Comparison of ENCODE assay signal across 34 cellular contexts in genomic region chr20:23456416-23456815, GRCh38. TPM values are rescaled to one million over a fixed set of nuclear protein-coding genes. Genes with fewer than 3 reads are reported as not detected.
DNase-seq lines count a peak whose midpoint lies in the region; ATAC-seq and TF ChIP-seq lines count a peak whose summit lies in the region.
"Had no signal": no experiment of that assay in that cellular context is flagged by ENCODE, and none has a peak within 500 bp of the region (broad histone marks: within the 10 kb centered on the region; RNA-seq: fewer than 3 reads in every experiment).

No MANE protein-coding gene starts in this region.

- peak overlapping the region; percentile 12; the same call in 1 of the 2 replicates for H3K4me3 ChIP-seq in BLaER1
- no peak overlapping the region for H3K4me3 ChIP-seq in CD8-positive, alpha-beta T cell (ENCODE audit: low read depth, low read length)
- H3K4me3 ChIP-seq: breast epithelium, gastrocnemius medialis, lung, suprapubic skin, upper lobe of right lung had no signal

- TF ChIP-seq CTCF in CD8-positive, alpha-beta T cell (IDR thresholded peaks at IDR 0.05): no peak

- ATAC-seq in CD8-positive, alpha-beta T cell: peak; percentile 84
- peak; percentile 89 for ATAC-seq in effector memory CD8-positive, alpha-beta T cell (replicated peaks)
- ATAC-seq: gastrocnemius medialis; HepG2; stimulated activated memory B cell treated with anti-CD40 and anti-IgM and Interleukin-4, amounts not matched to agents 10 μg/mL and 1 μg/mL and 100 μg/mL, for 72 hours; upper lobe of right lung had no signal

- no peaks in the 10 kb centered on the region for H4K20me1 ChIP-seq in BLaER1

- DNase-seq in CD8-positive, alpha-beta T cell: peak in 3 of 7 experiments; percentile 30 to 54 (median 35)
- DNase-seq in NCI-H2081 treated with DMSO at 0.1 percent for 48 hours (lab: John Stamatoyannopoulos, UW): peak; percentile 4
- peak; percentile 27 to 47 (median 36) for DNase-seq in effector memory CD8-positive, alpha-beta T cell
- DNase-seq in epidermal melanocyte (ENCODE audit: insufficient read length, low spot score): no peak
- DNase-seq in DMS79 treated with DMSO at 0.1 percent for 48 hours (lab: John Stamatoyannopoulos, UW): no peak
- DNase-seq in HT-29 (ENCODE audit: low spot score): no peak
- DNase-seq in stimulated activated naive CD4-positive, alpha-beta T cell (lab: John Stamatoyannopoulos, UW): no peak
- DNase-seq: activated CD4-positive, alpha-beta memory T cell treated with anti-CD3 and anti-CD28 coated beads, Interleukin-2, amount 10 ng/mL, durations not matched to agents 7 days and 5 days; activated CD4-positive, CD25-positive, alpha-beta regulatory T cell treated with anti-CD3 and anti-CD28 coated beads, Interleukin-2, amount 50 U/mL, for 72 hours; activated naive CD4-positive, alpha-beta T cell treated with anti-CD3 and anti-CD28 coated beads, Interleukin-2, amount 50 U/mL, for 16 hours; activated T-cell treated with anti-CD3 and anti-CD28 coated beads for 4 hours; Calu3; gastrocnemius medialis; H9; MV-4-11; NCI-H1436; NCI-H226; NCI-H774; nephron progenitor cell; T-helper 1 cell; upper lobe of right lung had no signal

- CTCF ChIA-PET in CD8-positive, alpha-beta T cell (lab: Charles Lee): interaction anchor here (2.5 kb wide), 1 partner anchor 12 kb away, joined by 8 read pairs; no protein-coding TSS in a partner anchor

- H3K27me3 Mint-ChIP-seq in CD8-positive, alpha-beta T cell (ENCODE audit: low read depth): no peaks in the 10 kb centered on the region
- no peaks in the 10 kb centered on the region for H3K27me3 Mint-ChIP-seq in effector memory CD8-positive, alpha-beta T cell

- H3K9ac ChIP-seq in BLaER1: peak overlapping the region; percentile 10; the same call in 1 of the 2 replicates

- no peaks in the 10 kb centered on the region for H3K9me3 ChIP-seq in BLaER1
- no peaks in the 10 kb centered on the region for H3K9me3 ChIP-seq in CD8-positive, alpha-beta T cell (ENCODE audit: low read length)
- H3K9me3 ChIP-seq: breast epithelium, gastrocnemius medialis, suprapubic skin, upper lobe of right lung had no signal

- H3K36me3 ChIP-seq in BLaER1: no peaks in the 10 kb centered on the region
- no peaks in the 10 kb centered on the region for H3K36me3 ChIP-seq in CD8-positive, alpha-beta T cell (ENCODE audit: insufficient read depth, low read length)
- H3K36me3 ChIP-seq: breast epithelium, gastrocnemius medialis, suprapubic skin, upper lobe of right lung had no signal

- H3K4me2 ChIP-seq in BLaER1: peak overlapping the region; percentile 71

- H3K36me3 Mint-ChIP-seq in CD8-positive, alpha-beta T cell: no peaks in the 10 kb centered on the region
- H3K36me3 Mint-ChIP-seq in effector memory CD8-positive, alpha-beta T cell (ENCODE audit: insufficient read depth): peaks cover 6% of the 10 kb centered on the region
- H3K36me3 Mint-ChIP-seq: stimulated activated memory B cell treated with anti-CD40 and anti-IgM and Interleukin-4, amounts not matched to agents 10 μg/mL and 1 μg/mL and 100 μg/mL, for 72 hours had no signal

- H3K27ac Mint-ChIP-seq in CD8-positive, alpha-beta T cell: peak overlapping the region; percentile 83
- H3K27ac Mint-ChIP-seq in effector memory CD8-positive, alpha-beta T cell: peak overlapping the region in 1 of 2 donors; percentile 95
- H3K27ac Mint-ChIP-seq: activated CD4-positive, alpha-beta memory T cell treated with anti-CD3 and anti-CD28 coated beads, Interleukin-2, amount 10 ng/mL, durations not matched to agents 7 days and 5 days; activated T-helper 2 cell treated with anti-CD3 and anti-CD28 coated beads, Interferon-gamma antibody, Interleukin-2, Interleukin-4, amounts not matched to agents 10 μg/mL and 5 μg/mL and 100 μg/mL, durations not matched to agents 14 hours and 24 hours and 36 hours; H9; nephron progenitor cell; stimulated activated memory B cell treated with anti-CD40 and anti-IgM and Interleukin-4, amounts not matched to agents 10 μg/mL and 1 μg/mL and 100 μg/mL, for 72 hours had no signal

- H3K27me3 ChIP-seq in BLaER1: no peaks in the 10 kb centered on the region
- no peaks in the 10 kb centered on the region for H3K27me3 ChIP-seq in CD8-positive, alpha-beta T cell (ENCODE audit: insufficient read depth, low read length)
- H3K27me3 ChIP-seq: breast epithelium, suprapubic skin had no signal

- no peaks in the 10 kb centered on the region for H3K9me3 Mint-ChIP-seq in CD8-positive, alpha-beta T cell
- H3K9me3 Mint-ChIP-seq in effector memory CD8-positive, alpha-beta T cell: no peaks in the 10 kb centered on the region
- H3K9me3 Mint-ChIP-seq: activated CD4-positive, alpha-beta memory T cell treated with anti-CD3 and anti-CD28 coated beads, Interleukin-2, amount 10 ng/mL, durations not matched to agents 7 days and 5 days; activated T-helper 2 cell treated with anti-CD3 and anti-CD28 coated beads, Interferon-gamma antibody, Interleukin-2, Interleukin-4, amounts not matched to agents 10 μg/mL and 5 μg/mL and 100 μg/mL, durations not matched to agents 14 hours and 24 hours and 36 hours; stimulated activated memory B cell treated with anti-CD40 and anti-IgM and Interleukin-4, amounts not matched to agents 10 μg/mL and 1 μg/mL and 100 μg/mL, for 72 hours had no signal

- intact Hi-C loops in CD8-positive, alpha-beta T cell (cut with DNase I, micrococcal nuclease): loop anchor here (10.0 kb wide), 1 partner anchor 78 kb away; no protein-coding TSS in a partner anchor

- peaks cover 57% of the 10 kb centered on the region for H3K4me1 ChIP-seq in BLaER1
- H3K4me1 ChIP-seq in CD8-positive, alpha-beta T cell (ENCODE audit: insufficient read depth, low read length): peaks cover 20% of the 10 kb centered on the region
- H3K4me1 ChIP-seq: breast epithelium, gastrocnemius medialis, suprapubic skin, upper lobe of right lung had no signal

- H3K27ac ChIP-seq in BLaER1: peak overlapping the region; percentile 52
- peak overlapping the region; percentile 53 for H3K27ac ChIP-seq in CD8-positive, alpha-beta T cell (ENCODE audit: low read depth, low read length)
- H3K27ac ChIP-seq: breast epithelium, gastrocnemius medialis, suprapubic skin, upper lobe of right lung had no signal

- H3K4me3 Mint-ChIP-seq in CD8-positive, alpha-beta T cell: peak overlapping the region; percentile 50
- H3K4me3 Mint-ChIP-seq in effector memory CD8-positive, alpha-beta T cell: peak overlapping the region; percentile 71 to 80
- H3K4me3 Mint-ChIP-seq: activated CD4-positive, alpha-beta memory T cell treated with anti-CD3 and anti-CD28 coated beads, Interleukin-2, amount 10 ng/mL, durations not matched to agents 7 days and 5 days; H9; nephron progenitor cell; stimulated activated memory B cell treated with anti-CD40 and anti-IgM and Interleukin-4, amounts not matched to agents 10 μg/mL and 1 μg/mL and 100 μg/mL, for 72 hours had no signal

- POLR2A ChIA-PET in CD8-positive, alpha-beta T cell (lab: Charles Lee): no interaction called here

- H3K4me1 Mint-ChIP-seq in CD8-positive, alpha-beta T cell (ENCODE audit: low read depth): peaks cover 28% of the 10 kb centered on the region
- H3K4me1 Mint-ChIP-seq in effector memory CD8-positive, alpha-beta T cell (ENCODE audit: low read depth in 2 of 2): peaks cover 16 to 36% of the 10 kb centered on the region in 2 donors
- H3K4me1 Mint-ChIP-seq: stimulated activated memory B cell treated with anti-CD40 and anti-IgM and Interleukin-4, amounts not matched to agents 10 μg/mL and 1 μg/mL and 100 μg/mL, for 72 hours had no signal

RNA-seq across cellular contexts. Expression of gene CST11, which starts 3.7 kb away (rescaled TPM):
- not detected for total RNA-seq in CD8-positive, alpha-beta T cell
- not detected in 2 replicates for total RNA-seq in HT-29 (2014; rRNA removed; shearing (Covaris generic))
- total RNA-seq: activated CD4-positive, alpha-beta memory T cell treated with anti-CD3 and anti-CD28 coated beads, Interleukin-2, amount 10 ng/mL, durations not matched to agents 7 days and 5 days; activated T-helper 2 cell treated with anti-CD3 and anti-CD28 coated beads, Interferon-gamma antibody, Interleukin-2, Interleukin-4, amounts not matched to agents 10 μg/mL and 5 μg/mL and 100 μg/mL, durations not matched to agents 14 hours and 24 hours and 36 hours; breast epithelium; Calu3; Daoy; endothelial cell of umbilical vein; fibroblast of lung; gastrocnemius medialis; H9; HepG2; LHCN-M2; lung; mononuclear cell; osteocyte; suprapubic skin; upper lobe of right lung had no signal

RNA-seq across cellular contexts. Expression of gene CSTL1, which starts 16.9 kb away (rescaled TPM):
- total RNA-seq in CD8-positive, alpha-beta T cell: not detected
- total RNA-seq in HT-29 (2014; rRNA removed; shearing (Covaris generic)): not detected in 2 replicates
- total RNA-seq: activated CD4-positive, alpha-beta memory T cell treated with anti-CD3 and anti-CD28 coated beads, Interleukin-2, amount 10 ng/mL, durations not matched to agents 7 days and 5 days; activated T-helper 2 cell treated with anti-CD3 and anti-CD28 coated beads, Interferon-gamma antibody, Interleukin-2, Interleukin-4, amounts not matched to agents 10 μg/mL and 5 μg/mL and 100 μg/mL, durations not matched to agents 14 hours and 24 hours and 36 hours; breast epithelium; Calu3; Daoy; endothelial cell of umbilical vein; fibroblast of lung; gastrocnemius medialis; H9; HepG2; LHCN-M2; lung; mononuclear cell; osteocyte; suprapubic skin; upper lobe of right lung had no signal

RNA-seq across cellular contexts. Expression of gene CST8, which starts 34.5 kb away (rescaled TPM):
- not detected for total RNA-seq in CD8-positive, alpha-beta T cell
- total RNA-seq in HT-29 (2014; rRNA removed; shearing (Covaris generic)): not detected in 2 replicates
- total RNA-seq: activated CD4-positive, alpha-beta memory T cell treated with anti-CD3 and anti-CD28 coated beads, Interleukin-2, amount 10 ng/mL, durations not matched to agents 7 days and 5 days; activated T-helper 2 cell treated with anti-CD3 and anti-CD28 coated beads, Interferon-gamma antibody, Interleukin-2, Interleukin-4, amounts not matched to agents 10 μg/mL and 5 μg/mL and 100 μg/mL, durations not matched to agents 14 hours and 24 hours and 36 hours; breast epithelium; Calu3; Daoy; endothelial cell of umbilical vein; fibroblast of lung; gastrocnemius medialis; H9; HepG2; LHCN-M2; lung; mononuclear cell; osteocyte; suprapubic skin; upper lobe of right lung had no signal

RNA-seq across cellular contexts. Expression of gene NAPB, which starts 35.1 kb away (rescaled TPM):
- 10 to 100 TPM; 10.9 to 11.7 TPM for total RNA-seq in CD8-positive, alpha-beta T cell
- 5.7 and 6.4 TPM in 2 replicates for total RNA-seq in HT-29 (2014; rRNA removed; shearing (Covaris generic))

Comparison
In these comparisons a context has a peak if more than half of its experiments do, and no peak if none do; other contexts are left out.
1. DNase-seq: peak in NCI-H2081 treated with DMSO at 0.1 percent for 48 hours (single experiment) and effector memory CD8-positive, alpha-beta T cell (3 of 3); none in epidermal melanocyte (single experiment), DMS79 treated with DMSO at 0.1 percent for 48 hours (single experiment), HT-29 (single experiment) and stimulated activated naive CD4-positive, alpha-beta T cell (0 of 6).